6 cellular contexts compared by ENCODE assay signal in the genomic region with DNA sequence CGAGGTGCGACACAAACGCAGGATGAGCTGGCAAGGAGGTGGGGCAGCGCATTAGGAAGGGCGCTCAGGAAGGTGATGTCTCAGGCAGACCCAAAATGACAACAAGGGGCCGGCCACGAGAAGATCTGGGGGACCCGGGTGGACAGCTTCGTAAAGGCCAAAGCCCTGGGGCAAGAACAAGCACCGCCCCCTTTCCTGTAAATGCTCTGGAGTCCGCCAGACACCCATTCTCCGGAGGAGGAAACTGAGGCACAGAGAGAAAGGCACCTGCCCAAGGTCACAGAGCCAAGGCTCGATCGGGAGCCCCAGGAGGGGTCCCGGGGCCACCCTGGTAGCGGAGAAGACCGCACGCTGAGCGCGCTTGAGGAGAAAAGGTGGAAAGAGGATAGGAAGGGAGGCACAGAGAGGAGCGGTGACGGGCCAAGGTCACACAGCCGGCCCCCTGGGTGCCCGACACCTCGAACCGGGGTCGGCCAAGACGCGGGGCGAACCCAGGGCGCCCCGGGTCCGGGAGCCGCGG. TPM values are rescaled to one million over a fixed set of nuclear protein-coding genes. Genes with fewer than 3 reads are reported as not detected.
DNase-seq lines count a peak whose midpoint lies in the region; ATAC-seq and TF ChIP-seq lines count a peak whose summit lies in the region.

No MANE protein-coding gene starts in this region.

- peaks cover 37% of the 10 kb centered on the region for H4K20me1 ChIP-seq in MM.1S (ENCODE audit: insufficient read depth, low read length)

- DNase-seq in MM.1S (peak; percentile 17), body of pancreas (peak; percentile 19 to 41 (median 24)), SW480 (ENCODE audit: low spot score) (no peak), NCI-H82 (lab: John Stamatoyannopoulos, UW) (no peak), NCI-H345 (lab: John Stamatoyannopoulos, UW) (no peak)

- H3K27me3 ChIP-seq in MM.1S (replicated peaks; ENCODE audit: insufficient read depth, low read length): no peaks in the 10 kb centered on the region
- no peaks in the 10 kb centered on the region for H3K27me3 ChIP-seq in body of pancreas

- H3K4me2 ChIP-seq in MM.1S (ENCODE audit: low read depth, low read length): peak overlapping the region; percentile 81

- no peaks in the 10 kb centered on the region for H3K9me3 Mint-ChIP-seq in nephron

- H3K27me3 Mint-ChIP-seq in nephron (ENCODE audit: low read depth): no peaks in the 10 kb centered on the region

- no peaks in the 10 kb centered on the region for H3K9me3 ChIP-seq in MM.1S (replicated peaks; ENCODE audit: insufficient read depth, low read length)
- no peaks in the 10 kb centered on the region for H3K9me3 ChIP-seq in body of pancreas

- peaks cover 56% of the 10 kb centered on the region for H3K36me3 Mint-ChIP-seq in nephron (ENCODE audit: low read depth)

- no peak for TF ChIP-seq POLR2A in body of pancreas (IDR thresholded peaks at IDR 0.05)

- peaks cover 98% of the 10 kb centered on the region for H3K79me2 ChIP-seq in MM.1S (ENCODE audit: low read length)

- H3F3A ChIP-seq in MM.1S (ENCODE audit: insufficient read depth, low read length): peaks cover 14% of the 10 kb centered on the region; the same call in 1 of the 2 replicates

- peak overlapping the region; percentile 91 for H3K4me3 ChIP-seq in MM.1S (ENCODE audit: low read length)
- peak overlapping the region; percentile 91 to 96 for H3K4me3 ChIP-seq in body of pancreas

- peak overlapping the region; percentile 93 for H2AFZ ChIP-seq in MM.1S (ENCODE audit: low read length)

- WGBS in body of pancreas, 2 donors: 1% methylated on average over 18 to 35 of the region's 35 CpGs

- ATAC-seq in body of pancreas: no peak

- intact Hi-C loops in body of pancreas (cut with DNase I): no loop called here

- H3K36me3 ChIP-seq in MM.1S (replicated peaks; ENCODE audit: insufficient read depth, low read length): peaks cover 19% of the 10 kb centered on the region
- peaks cover 0 to 4% of the 10 kb centered on the region in 2 donors for H3K36me3 ChIP-seq in body of pancreas (replicated peaks in 1 of 2; ENCODE audit: insufficient read depth in 1 of 2, low read depth in 2 of 2)

- H3K27ac ChIP-seq in MM.1S (ENCODE audit: low read length) (peak overlapping the region; percentile 87; the same call in 1 of the 2 replicates), body of pancreas (peak overlapping the region; percentile 87 to 96 (median 95))

- peaks cover 42% of the 10 kb centered on the region for H3K4me1 ChIP-seq in MM.1S (ENCODE audit: low read length)
- peaks cover 57% of the 10 kb centered on the region for H3K4me1 ChIP-seq in body of pancreas

- peak overlapping the region; percentile 67 to 100 (median 96) for H3K27ac Mint-ChIP-seq in nephron

- H3K9me2 ChIP-seq in MM.1S (replicated peaks; ENCODE audit: insufficient read depth, low read length): no peaks in the 10 kb centered on the region

- H3K4me1 Mint-ChIP-seq in nephron: peaks cover 47% of the 10 kb centered on the region

- H3K9ac ChIP-seq in MM.1S (ENCODE audit: low read length): peak overlapping the region; percentile 91

- TF ChIP-seq CTCF in MM.1S (IDR thresholded peaks at IDR 0.05; ENCODE audit: low read length) (no peak), body of pancreas (IDR thresholded peaks at IDR 0.05) (no peak), nephron (IDR thresholded peaks at IDR 0.05; ENCODE audit: unreplicated experiment in 3 of 3) (no peak)

- peak overlapping the region; percentile 100 for H3K4me3 Mint-ChIP-seq in nephron

RNA-seq across cellular contexts. Expression of gene SAFB2, which starts 0.6 kb away (rescaled TPM):
- total RNA-seq in body of pancreas: 100 to 1,000 TPM in 1 of 2 donors, 10 to 100 TPM in 1; 38.7 to 104 TPM

RNA-seq across cellular contexts. Expression of gene SAFB, which starts 0.9 kb away (rescaled TPM):
- total RNA-seq in body of pancreas: 100 to 1,000 TPM in 1 of 2 donors, 10 to 100 TPM in 1; 49.8 to 244 TPM

RNA-seq across cellular contexts. Expression of gene TINCR, which starts 54.3 kb away (rescaled TPM):
- total RNA-seq in body of pancreas: under 1 TPM in 1 of 2 donors, not detected in 1; 0.52 TPM

RNA-seq across cellular contexts. Expression of gene MICOS13, which starts 58.3 kb away (rescaled TPM):
- total RNA-seq in body of pancreas: 10 to 100 TPM; 14.5 to 14.8 TPM

RNA-seq across cellular contexts. Expression of gene HSD11B1L, which starts 58.8 kb away (rescaled TPM):
- total RNA-seq in body of pancreas: 10 to 100 TPM; 11.9 to 21.8 TPM

Comparison
In these comparisons a context has a peak if more than half of its experiments do, and no peak if none do; other contexts are left out.
1. DNase-seq: peak in MM.1S (single experiment) and body of pancreas (4 of 4); none in SW480 (single experiment), NCI-H82 (single experiment) and NCI-H345 (single experiment).